ENCODE assay signal across 3 cellular contexts in the genomic region with DNA sequence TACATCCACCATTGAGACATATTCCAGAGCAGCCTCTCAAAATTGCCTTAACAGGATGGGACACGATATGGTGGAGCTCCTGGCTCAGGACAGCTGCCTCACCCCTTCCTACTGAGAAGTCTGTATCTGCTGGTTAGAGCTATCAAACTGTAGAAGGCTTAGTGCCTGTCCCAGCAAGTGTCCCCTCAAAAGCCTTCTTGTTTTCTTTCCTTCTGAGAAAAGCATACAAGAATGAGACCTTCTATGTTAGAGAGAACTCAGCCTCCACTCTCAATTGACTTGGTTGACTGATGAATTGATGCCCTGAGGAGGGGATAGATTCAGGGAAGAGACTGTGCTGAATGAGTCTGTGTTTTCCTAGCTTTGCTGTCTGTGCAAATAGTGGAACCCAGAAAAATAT.
"Had no signal": no experiment of that assay in that cellular context is flagged by ENCODE, and none has a peak within 500 bp of the region (broad histone marks: within the 10 kb centered on the region; RNA-seq: fewer than 3 reads in every experiment).

No MANE protein-coding gene starts in this region.

- DNase-seq: GDM1, GF-D8 had no signal

- ATAC-seq: GM12878 had no signal
